27 cellular contexts compared by ENCODE assay signal in genomic region chr11:96551136-96551535, GRCh38.
"Had no signal": no experiment of that assay in that cellular context is flagged by ENCODE, and none has a peak within 500 bp of the region (broad histone marks: within the 10 kb centered on the region; RNA-seq: fewer than 3 reads in every experiment).

No MANE protein-coding gene starts in this region.

- H3K36me3 ChIP-seq: MG63, Peyer's patch had no signal

- H3K27me3 ChIP-seq: Peyer's patch had no signal

- DNase-seq: IMR-90; Karpas-422; KG1; MG63; NCI-H1092; NCI-H1105 treated with DMSO at 0.1 percent for 48 hours; NCI-H1417 treated with DMSO at 0.1 percent for 48 hours; NCI-H146; NCI-H1694 treated with DMSO at 0.1 percent for 48 hours; NCI-H1930; NCI-H2081; NCI-H2107; NCI-H2171; NCI-H226; NCI-H446; NCI-H510A; NCI-H524 treated with DMSO at 0.1 percent for 48 hours; NCI-H69; NCI-H774; NK-92 treated with Interleukin-12 subunit alpha and Interleukin-12 subunit beta, amount 100 ng/mL, for 24 hours; PC-9; Peyer's patch; SHP77 treated with DMSO at 0.1 percent for 48 hours; SK-N-SH; SW 1271 had no signal

- H2AFZ ChIP-seq: PC-9 had no signal

- H3K9me2 ChIP-seq: SK-N-SH had no signal

- H3K9ac ChIP-seq: SK-N-SH had no signal

- H3K4me3 ChIP-seq: MG63, PC-9, Peyer's patch had no signal

- FAIRE-seq: HepG2 had no signal

- ATAC-seq: HepG2, Right ventricle myocardium inferior had no signal

- H3K9me3 ChIP-seq: MG63, Peyer's patch, SK-N-SH had no signal

- H3K27ac ChIP-seq: PC-9, Peyer's patch had no signal

- H3K4me2 ChIP-seq: PC-9, SK-N-SH had no signal

- H3K4me1 ChIP-seq: Peyer's patch had no signal
